ENCODE assay signal across 9 cellular contexts in genomic region chr16:85899444-85899843, GRCh38. TPM values are rescaled to one million over a fixed set of nuclear protein-coding genes. Genes with fewer than 3 reads are reported as not detected.
DNase-seq lines count a peak whose midpoint lies in the region; ATAC-seq, FAIRE-seq and TF ChIP-seq lines count a peak whose summit lies in the region.
"Had no signal": no experiment of that assay in that cellular context is flagged by ENCODE, and none has a peak within 500 bp of the region (broad histone marks: within the 10 kb centered on the region; RNA-seq: fewer than 3 reads in every experiment).

No MANE protein-coding gene starts in this region.

- H3K9ac ChIP-seq in kidney (ENCODE audit: low read length in 2 of 2), result peak overlapping the region in 1 of 2 donors; percentile 71

- H3K27me3 Mint-ChIP-seq in T-helper 2 cell treated with Interferon-gamma antibody and Interleukin-4, amounts not matched to agents 5 μg/mL and 100 μg/mL, for 36 hours (ENCODE audit: low read depth), result peaks cover 41% of the 10 kb centered on the region
- H3K27me3 Mint-ChIP-seq in activated CD4-positive, alpha-beta memory T cell treated with anti-CD3 and anti-CD28 coated beads, Interleukin-2, amount 10 ng/mL, durations not matched to agents 7 days and 5 days, result peaks cover 50% of the 10 kb centered on the region
- H3K27me3 Mint-ChIP-seq in stimulated activated naive CD8-positive, alpha-beta T cell treated with anti-CD3 and anti-CD28 coated beads, Interleukin-15, amount 100 ng/mL, for 72 hours, result no peaks in the 10 kb centered on the region

- FAIRE-seq in kidney (lab: Jason Lieb, UNC), result no peak

- CTCF ChIA-PET in activated CD4-positive, alpha-beta memory T cell treated with anti-CD3 and anti-CD28 coated beads, Interleukin-2, amount 10 ng/mL, durations not matched to agents 7 days and 5 days (lab: Charles Lee), result interaction anchor here (1.1 to 5.2 kb wide), 2 partner anchors 78 to 80 kb away, joined by 3 to 24 read pairs; no protein-coding TSS in a partner anchor

- no peaks in the 10 kb centered on the region for H3K36me3 ChIP-seq in kidney (ENCODE audit: control insufficient read depth in 1 of 2, insufficient read depth in 2 of 2, low read length in 2 of 2)

- peak overlapping the region in 1 of 2 donors; percentile 43 for H3K27ac ChIP-seq in kidney (ENCODE audit: low read depth in 2 of 2, low read length in 2 of 2)

- TF ChIP-seq CTCF in kidney (IDR thresholded peaks at IDR 0.05; ENCODE audit: borderline replicate concordance, extremely low read depth, insufficient read depth), result no peak

- peaks cover 0 to 5% of the 10 kb centered on the region in 2 donors for H3K4me1 ChIP-seq in kidney (ENCODE audit: control insufficient read depth in 1 of 2, insufficient read depth in 1 of 2, low read depth in 1 of 2, low read length in 2 of 2)

- DNase-seq in T-helper 2 cell treated with Interferon-gamma antibody and Interleukin-4, amounts not matched to agents 5 μg/mL and 100 μg/mL, for 36 hours (ENCODE audit: low spot score), result no peak
- DNase-seq in T-helper 2 cell (no peak), kidney (no peak), middle frontal gyrus (ENCODE audit: extremely low spot score, low spot score) (no peak), UCSD-AML1 (lab: John Stamatoyannopoulos, UW; ENCODE audit: unreplicated experiment) (no peak)
- no peak for DNase-seq in activated CD4-positive, alpha-beta memory T cell treated with anti-CD3 and anti-CD28 coated beads, Interleukin-2, amount 10 ng/mL, durations not matched to agents 7 days and 5 days
- DNase-seq in stimulated activated naive CD8-positive, alpha-beta T cell treated with anti-CD3 and anti-CD28 coated beads, Interleukin-15, amount 100 ng/mL, for 72 hours, result no peak

- H3K4me1 Mint-ChIP-seq in T-helper 2 cell treated with Interferon-gamma antibody and Interleukin-4, amounts not matched to agents 5 μg/mL and 100 μg/mL, for 36 hours (ENCODE audit: low read depth), result peaks cover 44% of the 10 kb centered on the region
- H3K4me1 Mint-ChIP-seq in activated CD4-positive, alpha-beta memory T cell treated with anti-CD3 and anti-CD28 coated beads, Interleukin-2, amount 10 ng/mL, durations not matched to agents 7 days and 5 days, result peaks cover 36% of the 10 kb centered on the region
- H3K4me1 Mint-ChIP-seq in stimulated activated naive CD8-positive, alpha-beta T cell treated with anti-CD3 and anti-CD28 coated beads, Interleukin-15, amount 100 ng/mL, for 72 hours, result peaks cover 60% of the 10 kb centered on the region

- no peak for ATAC-seq in stimulated activated naive CD8-positive, alpha-beta T cell treated with anti-CD3 and anti-CD28 coated beads, Interleukin-15, amount 100 ng/mL, for 72 hours
- no peak for ATAC-seq in GM19463 (IDR thresholded peaks at IDR 0.05; ENCODE audit: unreplicated experiment)

- H3K36me3 Mint-ChIP-seq in T-helper 2 cell treated with Interferon-gamma antibody and Interleukin-4, amounts not matched to agents 5 μg/mL and 100 μg/mL, for 36 hours (ENCODE audit: low read depth), result no peaks in the 10 kb centered on the region
- peaks cover 9% of the 10 kb centered on the region for H3K36me3 Mint-ChIP-seq in activated CD4-positive, alpha-beta memory T cell treated with anti-CD3 and anti-CD28 coated beads, Interleukin-2, amount 10 ng/mL, durations not matched to agents 7 days and 5 days (ENCODE audit: low read depth)

- intact Hi-C loops in kidney (cut with DNase I), result no loop called here

- peak overlapping the region; percentile 56 to 76 for H3K4me3 ChIP-seq in kidney (ENCODE audit: low read length in 2 of 2)

- peak overlapping the region; percentile 85 for H3K4me3 Mint-ChIP-seq in T-helper 2 cell treated with Interferon-gamma antibody and Interleukin-4, amounts not matched to agents 5 μg/mL and 100 μg/mL, for 36 hours
- peak overlapping the region; percentile 62 for H3K4me3 Mint-ChIP-seq in activated CD4-positive, alpha-beta memory T cell treated with anti-CD3 and anti-CD28 coated beads, Interleukin-2, amount 10 ng/mL, durations not matched to agents 7 days and 5 days
- H3K4me3 Mint-ChIP-seq in stimulated activated naive CD8-positive, alpha-beta T cell treated with anti-CD3 and anti-CD28 coated beads, Interleukin-15, amount 100 ng/mL, for 72 hours, result peak overlapping the region; percentile 86 to 91

- H3K27ac Mint-ChIP-seq in T-helper 2 cell treated with Interferon-gamma antibody and Interleukin-4, amounts not matched to agents 5 μg/mL and 100 μg/mL, for 36 hours, result peak overlapping the region; percentile 15
- H3K27ac Mint-ChIP-seq in activated CD4-positive, alpha-beta memory T cell treated with anti-CD3 and anti-CD28 coated beads, Interleukin-2, amount 10 ng/mL, durations not matched to agents 7 days and 5 days, result no peak overlapping the region
- peak overlapping the region; percentile 93 to 97 for H3K27ac Mint-ChIP-seq in stimulated activated naive CD8-positive, alpha-beta T cell treated with anti-CD3 and anti-CD28 coated beads, Interleukin-15, amount 100 ng/mL, for 72 hours

- POLR2A ChIA-PET in activated CD4-positive, alpha-beta memory T cell treated with anti-CD3 and anti-CD28 coated beads, Interleukin-2, amount 10 ng/mL, durations not matched to agents 7 days and 5 days (lab: Charles Lee), result interaction anchor here (1.9 kb wide), 1 partner anchor 44 kb away, joined by 5 read pairs; no protein-coding TSS in a partner anchor

- no peaks in the 10 kb centered on the region for H3K9me3 Mint-ChIP-seq in T-helper 2 cell treated with Interferon-gamma antibody and Interleukin-4, amounts not matched to agents 5 μg/mL and 100 μg/mL, for 36 hours
- H3K9me3 Mint-ChIP-seq in activated CD4-positive, alpha-beta memory T cell treated with anti-CD3 and anti-CD28 coated beads, Interleukin-2, amount 10 ng/mL, durations not matched to agents 7 days and 5 days, result no peaks in the 10 kb centered on the region
- no peaks in the 10 kb centered on the region for H3K9me3 Mint-ChIP-seq in stimulated activated naive CD8-positive, alpha-beta T cell treated with anti-CD3 and anti-CD28 coated beads, Interleukin-15, amount 100 ng/mL, for 72 hours

- no peaks in the 10 kb centered on the region for H3K9me3 ChIP-seq in kidney (ENCODE audit: control insufficient read depth in 1 of 2, low read length in 2 of 2)

RNA-seq across cellular contexts. Expression of gene IRF8, which starts 0.5 kb away (rescaled TPM):
- 1 to 10 TPM; 4.8 to 4.9 TPM for total RNA-seq in activated CD4-positive, alpha-beta memory T cell treated with anti-CD3 and anti-CD28 coated beads, Interleukin-2, amount 10 ng/mL, durations not matched to agents 7 days and 5 days
- 33.3 TPM for total RNA-seq in kidney
- 2.9 TPM for polyA plus RNA-seq in kidney (ENCODE audit: insufficient read depth, low read depth, low replicate concordance)
- polyA plus RNA-seq: AG04450 had no signal
